In genomic region chr6:31734703-31735500, GRCh38 we compare ENCODE assay signal across 1 cellular context.
TF ChIP-seq lines count a peak whose summit lies in the region.

No MANE protein-coding gene starts in this region.

TF ChIP-seq in HEK293, 187 proteins besides CTCF, POLR2A, EP300 and RAD21 (continued from another document):
- TF ChIP-seq PATZ1 (tag by site-specific recombination; IDR thresholded peaks at IDR 0.05) = peak; percentile 89
- no peak for TF ChIP-seq ZNF175 (tag by site-specific recombination; IDR thresholded peaks at IDR 0.05)
- no peak for TF ChIP-seq MYNN (tag by site-specific recombination; IDR thresholded peaks at IDR 0.05; ENCODE audit: borderline replicate concordance)
- peak; percentile 69 for TF ChIP-seq KLF16 (tag by site-specific recombination; IDR thresholded peaks at IDR 0.05)
- no peak for TF ChIP-seq ZNF664 (tag by site-specific recombination; IDR thresholded peaks at IDR 0.05)
- peak; percentile 83; the same call in 1 of the 2 replicates for TF ChIP-seq ZNF660 (tag by site-specific recombination; IDR thresholded peaks at IDR 0.05)
- no peak for TF ChIP-seq SALL2 (tag by site-specific recombination; IDR thresholded peaks at IDR 0.05; ENCODE audit: borderline replicate concordance)
- no peak for TF ChIP-seq ZNF157 (tag by site-specific recombination; IDR thresholded peaks at IDR 0.05)
- no peak for TF ChIP-seq ZNF404 (tag by site-specific recombination; IDR thresholded peaks at IDR 0.05)
- no peak for TF ChIP-seq ZNF596 (tag by site-specific recombination; IDR thresholded peaks at IDR 0.05)
- TF ChIP-seq FEZF1 (tag by site-specific recombination; IDR thresholded peaks at IDR 0.05) = no peak
- no peak for TF ChIP-seq ZNF621 (tag by site-specific recombination; IDR thresholded peaks at IDR 0.05)
- TF ChIP-seq OVOL3 (tag by site-specific recombination; IDR thresholded peaks at IDR 0.05) = no peak
- TF ChIP-seq ZNF600 (tag by site-specific recombination; IDR thresholded peaks at IDR 0.05) = peak; percentile 88
- no peak for TF ChIP-seq ZNF132 (tag by site-specific recombination; IDR thresholded peaks at IDR 0.05; ENCODE audit: borderline replicate concordance)
- no peak for TF ChIP-seq ZNF747 (tag by site-specific recombination; IDR thresholded peaks at IDR 0.05)
- TF ChIP-seq ZNF121 (tag by site-specific recombination; IDR thresholded peaks at IDR 0.05) = no peak
- no peak for TF ChIP-seq ZNF274 (IDR thresholded peaks at IDR 0.05; ENCODE audit: low read length)
- no peak for TF ChIP-seq ZNF274 (tag by site-specific recombination; IDR thresholded peaks at IDR 0.05; ENCODE audit: borderline replicate concordance)
- peak; percentile 47; the same call in 1 of the 2 replicates for TF ChIP-seq BCL11A (tag by site-specific recombination; IDR thresholded peaks at IDR 0.05; ENCODE audit: low read depth)
- TF ChIP-seq, protein P1, sequence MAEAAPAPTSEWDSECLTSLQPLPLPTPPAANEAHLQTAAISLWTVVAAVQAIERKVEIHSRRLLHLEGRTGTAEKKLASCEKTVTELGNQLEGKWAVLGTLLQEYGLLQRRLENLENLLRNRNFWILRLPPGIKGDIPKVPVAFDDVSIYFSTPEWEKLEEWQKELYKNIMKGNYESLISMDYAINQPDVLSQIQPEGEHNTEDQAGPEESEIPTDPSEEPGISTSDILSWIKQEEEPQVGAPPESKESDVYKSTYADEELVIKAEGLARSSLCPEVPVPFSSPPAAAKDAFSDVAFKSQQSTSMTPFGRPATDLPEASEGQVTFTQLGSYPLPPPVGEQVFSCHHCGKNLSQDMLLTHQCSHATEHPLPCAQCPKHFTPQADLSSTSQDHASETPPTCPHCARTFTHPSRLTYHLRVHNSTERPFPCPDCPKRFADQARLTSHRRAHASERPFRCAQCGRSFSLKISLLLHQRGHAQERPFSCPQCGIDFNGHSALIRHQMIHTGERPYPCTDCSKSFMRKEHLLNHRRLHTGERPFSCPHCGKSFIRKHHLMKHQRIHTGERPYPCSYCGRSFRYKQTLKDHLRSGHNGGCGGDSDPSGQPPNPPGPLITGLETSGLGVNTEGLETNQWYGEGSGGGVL (tag by site-specific recombination; IDR thresholded peaks at IDR 0.05) = peak; percentile 80
- no peak for TF ChIP-seq ZSCAN4 (tag by site-specific recombination; IDR thresholded peaks at IDR 0.05)
- TF ChIP-seq HOXD13 (CRISPR knock-in tag; IDR thresholded peaks at IDR 0.05; ENCODE audit: borderline replicate concordance) = no peak
- TF ChIP-seq ZEB2 (tag by site-specific recombination; IDR thresholded peaks at IDR 0.05) = peak; percentile 94
- TF ChIP-seq, protein P2, sequence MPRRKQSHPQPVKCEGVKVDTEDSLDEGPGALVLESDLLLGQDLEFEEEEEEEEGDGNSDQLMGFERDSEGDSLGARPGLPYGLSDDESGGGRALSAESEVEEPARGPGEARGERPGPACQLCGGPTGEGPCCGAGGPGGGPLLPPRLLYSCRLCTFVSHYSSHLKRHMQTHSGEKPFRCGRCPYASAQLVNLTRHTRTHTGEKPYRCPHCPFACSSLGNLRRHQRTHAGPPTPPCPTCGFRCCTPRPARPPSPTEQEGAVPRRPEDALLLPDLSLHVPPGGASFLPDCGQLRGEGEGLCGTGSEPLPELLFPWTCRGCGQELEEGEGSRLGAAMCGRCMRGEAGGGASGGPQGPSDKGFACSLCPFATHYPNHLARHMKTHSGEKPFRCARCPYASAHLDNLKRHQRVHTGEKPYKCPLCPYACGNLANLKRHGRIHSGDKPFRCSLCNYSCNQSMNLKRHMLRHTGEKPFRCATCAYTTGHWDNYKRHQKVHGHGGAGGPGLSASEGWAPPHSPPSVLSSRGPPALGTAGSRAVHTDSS (tag by site-specific recombination; IDR thresholded peaks at IDR 0.05) = no peak
- TF ChIP-seq, protein P3, sequence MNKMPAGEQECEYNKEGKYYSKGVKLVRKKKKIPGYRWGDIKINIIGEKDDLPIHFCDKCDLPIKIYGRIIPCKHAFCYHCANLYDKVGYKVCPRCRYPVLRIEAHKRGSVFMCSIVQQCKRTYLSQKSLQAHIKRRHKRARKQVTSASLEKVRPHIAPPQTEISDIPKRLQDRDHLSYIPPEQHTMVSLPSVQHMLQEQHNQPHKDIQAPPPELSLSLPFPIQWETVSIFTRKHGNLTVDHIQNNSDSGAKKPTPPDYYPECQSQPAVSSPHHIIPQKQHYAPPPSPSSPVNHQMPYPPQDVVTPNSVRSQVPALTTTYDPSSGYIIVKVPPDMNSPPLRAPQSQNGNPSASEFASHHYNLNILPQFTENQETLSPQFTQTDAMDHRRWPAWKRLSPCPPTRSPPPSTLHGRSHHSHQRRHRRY (tag by site-specific recombination; IDR thresholded peaks at IDR 0.05) = no peak
- TF ChIP-seq ZNF184 (tag by site-specific recombination; IDR thresholded peaks at IDR 0.05) = no peak
- TF ChIP-seq ZNF341 (tag by site-specific recombination; IDR thresholded peaks at IDR 0.05; ENCODE audit: low read depth) = peak; percentile 96
- no peak for TF ChIP-seq ELK4 (IDR thresholded peaks at IDR 0.05; ENCODE audit: borderline replicate concordance, low read depth, low read length)
- TF ChIP-seq, protein P4, sequence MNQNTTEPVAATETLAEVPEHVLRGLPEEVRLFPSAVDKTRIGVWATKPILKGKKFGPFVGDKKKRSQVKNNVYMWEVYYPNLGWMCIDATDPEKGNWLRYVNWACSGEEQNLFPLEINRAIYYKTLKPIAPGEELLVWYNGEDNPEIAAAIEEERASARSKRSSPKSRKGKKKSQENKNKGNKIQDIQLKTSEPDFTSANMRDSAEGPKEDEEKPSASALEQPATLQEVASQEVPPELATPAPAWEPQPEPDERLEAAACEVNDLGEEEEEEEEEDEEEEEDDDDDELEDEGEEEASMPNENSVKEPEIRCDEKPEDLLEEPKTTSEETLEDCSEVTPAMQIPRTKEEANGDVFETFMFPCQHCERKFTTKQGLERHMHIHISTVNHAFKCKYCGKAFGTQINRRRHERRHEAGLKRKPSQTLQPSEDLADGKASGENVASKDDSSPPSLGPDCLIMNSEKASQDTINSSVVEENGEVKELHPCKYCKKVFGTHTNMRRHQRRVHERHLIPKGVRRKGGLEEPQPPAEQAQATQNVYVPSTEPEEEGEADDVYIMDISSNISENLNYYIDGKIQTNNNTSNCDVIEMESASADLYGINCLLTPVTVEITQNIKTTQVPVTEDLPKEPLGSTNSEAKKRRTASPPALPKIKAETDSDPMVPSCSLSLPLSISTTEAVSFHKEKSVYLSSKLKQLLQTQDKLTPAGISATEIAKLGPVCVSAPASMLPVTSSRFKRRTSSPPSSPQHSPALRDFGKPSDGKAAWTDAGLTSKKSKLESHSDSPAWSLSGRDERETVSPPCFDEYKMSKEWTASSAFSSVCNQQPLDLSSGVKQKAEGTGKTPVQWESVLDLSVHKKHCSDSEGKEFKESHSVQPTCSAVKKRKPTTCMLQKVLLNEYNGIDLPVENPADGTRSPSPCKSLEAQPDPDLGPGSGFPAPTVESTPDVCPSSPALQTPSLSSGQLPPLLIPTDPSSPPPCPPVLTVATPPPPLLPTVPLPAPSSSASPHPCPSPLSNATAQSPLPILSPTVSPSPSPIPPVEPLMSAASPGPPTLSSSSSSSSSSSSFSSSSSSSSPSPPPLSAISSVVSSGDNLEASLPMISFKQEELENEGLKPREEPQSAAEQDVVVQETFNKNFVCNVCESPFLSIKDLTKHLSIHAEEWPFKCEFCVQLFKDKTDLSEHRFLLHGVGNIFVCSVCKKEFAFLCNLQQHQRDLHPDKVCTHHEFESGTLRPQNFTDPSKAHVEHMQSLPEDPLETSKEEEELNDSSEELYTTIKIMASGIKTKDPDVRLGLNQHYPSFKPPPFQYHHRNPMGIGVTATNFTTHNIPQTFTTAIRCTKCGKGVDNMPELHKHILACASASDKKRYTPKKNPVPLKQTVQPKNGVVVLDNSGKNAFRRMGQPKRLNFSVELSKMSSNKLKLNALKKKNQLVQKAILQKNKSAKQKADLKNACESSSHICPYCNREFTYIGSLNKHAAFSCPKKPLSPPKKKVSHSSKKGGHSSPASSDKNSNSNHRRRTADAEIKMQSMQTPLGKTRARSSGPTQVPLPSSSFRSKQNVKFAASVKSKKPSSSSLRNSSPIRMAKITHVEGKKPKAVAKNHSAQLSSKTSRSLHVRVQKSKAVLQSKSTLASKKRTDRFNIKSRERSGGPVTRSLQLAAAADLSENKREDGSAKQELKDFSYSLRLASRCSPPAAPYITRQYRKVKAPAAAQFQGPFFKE (tag by site-specific recombination; IDR thresholded peaks at IDR 0.05; ENCODE audit: borderline replicate concordance) = no peak
- no peak for TF ChIP-seq ZNF221 (tag by site-specific recombination; IDR thresholded peaks at IDR 0.05; ENCODE audit: borderline replicate concordance)
- no peak for TF ChIP-seq ZNF202 (tag by site-specific recombination; IDR thresholded peaks at IDR 0.05; ENCODE audit: borderline replicate concordance)
- TF ChIP-seq ZNF843 (tag by site-specific recombination; IDR thresholded peaks at IDR 0.05) = peak; percentile 46
- TF ChIP-seq TRIM28 (IDR thresholded peaks at IDR 0.05; ENCODE audit: borderline replicate concordance, low read length) = no peak
- TF ChIP-seq, protein P5, sequence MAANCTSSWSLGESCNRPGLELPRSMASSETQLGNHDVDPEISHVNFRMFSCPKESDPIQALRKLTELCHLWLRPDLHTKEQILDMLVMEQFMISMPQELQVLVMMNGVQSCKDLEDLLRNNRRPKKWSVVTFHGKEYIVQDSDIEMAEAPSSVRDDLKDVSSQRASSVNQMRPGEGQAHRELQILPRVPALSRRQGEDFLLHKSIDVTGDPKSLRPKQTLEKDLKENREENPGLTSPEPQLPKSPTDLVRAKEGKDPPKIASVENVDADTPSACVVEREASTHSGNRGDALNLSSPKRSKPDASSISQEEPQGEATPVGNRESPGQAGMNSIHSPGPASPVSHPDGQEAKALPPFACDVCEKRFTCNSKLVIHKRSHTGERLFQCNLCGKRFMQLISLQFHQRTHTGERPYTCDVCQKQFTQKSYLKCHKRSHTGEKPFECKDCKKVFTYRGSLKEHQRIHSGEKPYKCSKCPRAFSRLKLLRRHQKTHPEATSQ (tag by site-specific recombination; IDR thresholded peaks at IDR 0.05) = no peak
- no peak for TF ChIP-seq ZNF658 (tag by site-specific recombination; IDR thresholded peaks at IDR 0.05)
- 0 out of 2 replicates have a peak, but pooled peaks have one; percentile 29 for TF ChIP-seq ZNF10 (tag by site-specific recombination; IDR thresholded peaks at IDR 0.05)
- no peak for TF ChIP-seq ZNF292 (tag by site-specific recombination; IDR thresholded peaks at IDR 0.05; ENCODE audit: borderline replicate concordance, low read depth)
- no peak for TF ChIP-seq ZNF211 (tag by site-specific recombination; IDR thresholded peaks at IDR 0.05; ENCODE audit: low read depth)
- TF ChIP-seq ZIC2 (tag by site-specific recombination; IDR thresholded peaks at IDR 0.05) = no peak
- TF ChIP-seq, protein P6, sequence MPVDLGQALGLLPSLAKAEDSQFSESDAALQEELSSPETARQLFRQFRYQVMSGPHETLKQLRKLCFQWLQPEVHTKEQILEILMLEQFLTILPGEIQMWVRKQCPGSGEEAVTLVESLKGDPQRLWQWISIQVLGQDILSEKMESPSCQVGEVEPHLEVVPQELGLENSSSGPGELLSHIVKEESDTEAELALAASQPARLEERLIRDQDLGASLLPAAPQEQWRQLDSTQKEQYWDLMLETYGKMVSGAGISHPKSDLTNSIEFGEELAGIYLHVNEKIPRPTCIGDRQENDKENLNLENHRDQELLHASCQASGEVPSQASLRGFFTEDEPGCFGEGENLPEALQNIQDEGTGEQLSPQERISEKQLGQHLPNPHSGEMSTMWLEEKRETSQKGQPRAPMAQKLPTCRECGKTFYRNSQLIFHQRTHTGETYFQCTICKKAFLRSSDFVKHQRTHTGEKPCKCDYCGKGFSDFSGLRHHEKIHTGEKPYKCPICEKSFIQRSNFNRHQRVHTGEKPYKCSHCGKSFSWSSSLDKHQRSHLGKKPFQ (tag by site-specific recombination; IDR thresholded peaks at IDR 0.05) = no peak
- TF ChIP-seq HOXC10 (CRISPR knock-in tag; IDR thresholded peaks at IDR 0.05) = no peak
- TF ChIP-seq, protein P7, sequence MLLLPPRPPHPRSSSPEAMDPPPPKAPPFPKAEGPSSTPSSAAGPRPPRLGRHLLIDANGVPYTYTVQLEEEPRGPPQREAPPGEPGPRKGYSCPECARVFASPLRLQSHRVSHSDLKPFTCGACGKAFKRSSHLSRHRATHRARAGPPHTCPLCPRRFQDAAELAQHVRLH (tag by site-specific recombination; IDR thresholded peaks at IDR 0.05) = no peak
- TF ChIP-seq ZBTB48 (tag by site-specific recombination; IDR thresholded peaks at IDR 0.05) = peak; percentile 95
- peak; percentile 92 for TF ChIP-seq ZBTB20 (tag by site-specific recombination; IDR thresholded peaks at IDR 0.05)
- TF ChIP-seq WT1 (tag by site-specific recombination; IDR thresholded peaks at IDR 0.05) = peak; percentile 78
- no peak for TF ChIP-seq ZNF350 (tag by site-specific recombination; IDR thresholded peaks at IDR 0.05)
- TF ChIP-seq ZNF223 (tag by site-specific recombination; IDR thresholded peaks at IDR 0.05) = no peak
- no peak for TF ChIP-seq ZNF785 (tag by site-specific recombination; IDR thresholded peaks at IDR 0.05)
- no peak for TF ChIP-seq ZNF707 (tag by site-specific recombination; IDR thresholded peaks at IDR 0.05)
